Comparison of ENCODE assay signal across 9 cellular contexts in the genomic region with DNA sequence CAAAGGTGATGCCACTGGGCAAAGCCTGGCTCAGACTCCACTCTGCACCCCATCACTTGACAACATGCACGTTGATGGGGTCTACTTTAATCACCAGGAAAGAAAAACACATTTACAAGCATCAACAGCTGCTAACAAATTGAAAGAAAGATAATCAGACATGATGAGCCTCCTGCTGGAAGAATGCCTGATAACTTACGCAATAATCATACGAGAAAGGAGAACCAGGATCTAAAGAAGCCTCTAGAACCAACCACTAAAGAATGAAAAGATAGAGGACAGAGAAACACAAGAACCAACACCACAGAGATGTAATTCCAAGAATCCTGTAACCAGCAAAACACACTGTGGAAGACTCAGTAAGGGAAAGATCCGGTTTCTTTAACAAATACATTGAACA.
"Had no signal": no experiment of that assay in that cellular context is flagged by ENCODE, and none has a peak within 500 bp of the region (broad histone marks: within the 10 kb centered on the region; RNA-seq: fewer than 3 reads in every experiment).

No MANE protein-coding gene starts in this region.

- H3K4me3 ChIP-seq: GM23248, HAP-1, K562 had no signal

- H3K27ac ChIP-seq: GM23248, HL-60 had no signal

- ATAC-seq: HCT116 had no signal

- H2AFZ ChIP-seq: GM23248 had no signal

- H3K4me1 ChIP-seq: HAP-1 had no signal

- DNase-seq: GM23248, GOT3, H7, HFFc6, IMR-90 had no signal

- H3K36me3 ChIP-seq: HAP-1 had no signal

- H3K9ac ChIP-seq: GM23248 had no signal

- H3K9me3 ChIP-seq: HAP-1 had no signal

- FAIRE-seq: K562 had no signal
